In the genomic region with DNA sequence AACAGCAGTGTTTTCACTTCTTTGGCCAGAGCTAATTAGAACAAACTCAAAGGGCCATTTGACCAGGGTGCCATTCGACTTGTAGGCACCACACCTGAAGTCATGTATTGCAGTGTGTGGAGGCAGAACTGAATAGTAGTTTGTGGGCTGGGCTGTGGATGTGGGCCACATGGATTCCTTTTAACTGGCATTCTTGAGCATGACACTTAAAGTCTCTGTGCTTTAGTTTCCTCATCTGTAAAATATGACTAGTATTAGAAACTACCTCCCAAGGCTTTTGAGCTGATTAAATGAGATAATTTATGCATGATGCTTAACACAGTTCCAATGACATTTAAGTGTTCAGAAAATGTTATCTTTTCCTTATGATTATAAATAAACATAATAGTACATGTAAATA, we compare ENCODE assay signal across 28 cellular contexts.
"Had no signal": no experiment of that assay in that cellular context is flagged by ENCODE, and none has a peak within 500 bp of the region (broad histone marks: within the 10 kb centered on the region; RNA-seq: fewer than 3 reads in every experiment).

No MANE protein-coding gene starts in this region.

- H3K27ac Mint-ChIP-seq: stimulated activated effector memory CD8-positive, alpha-beta T cell treated with anti-CD3 and anti-CD28 coated beads, Interleukin-12 subunit alpha, Interleukin-12 subunit beta, amount 100 ng/mL, for 72 hours; stimulated activated memory B cell treated with anti-CD40 and anti-IgM and Interleukin-4, amounts not matched to agents 10 μg/mL and 1 μg/mL and 100 μg/mL, for 72 hours; stimulated activated naive CD8-positive, alpha-beta T cell treated with anti-CD3 and anti-CD28 coated beads, Interleukin-15, amount 100 ng/mL, for 72 hours; stimulated activated naive CD8-positive, alpha-beta T cell treated with anti-CD3 and anti-CD28 coated beads, Interleukin-15, Interleukin-2, amounts not matched to agents 100 ng/mL and 50 ng/mL, for 24 hours; type B pancreatic cell had no signal

- H3K4me3 Mint-ChIP-seq: stimulated activated effector memory CD8-positive, alpha-beta T cell treated with anti-CD3 and anti-CD28 coated beads, Interleukin-12 subunit alpha, Interleukin-12 subunit beta, amount 100 ng/mL, for 72 hours; stimulated activated memory B cell treated with anti-CD40 and anti-IgM and Interleukin-4, amounts not matched to agents 10 μg/mL and 1 μg/mL and 100 μg/mL, for 72 hours; stimulated activated naive CD8-positive, alpha-beta T cell treated with anti-CD3 and anti-CD28 coated beads, Interleukin-15, amount 100 ng/mL, for 72 hours; stimulated activated naive CD8-positive, alpha-beta T cell treated with anti-CD3 and anti-CD28 coated beads, Interleukin-15, Interleukin-2, amounts not matched to agents 100 ng/mL and 50 ng/mL, for 24 hours; type B pancreatic cell had no signal

- H3K4me3 ChIP-seq: stomach, suprapubic skin, testis, thoracic aorta, thyroid gland, tibial artery, tibial nerve, upper lobe of left lung, upper lobe of right lung, uterus, vagina had no signal

- H3K27me3 Mint-ChIP-seq: stimulated activated memory B cell treated with anti-CD40 and anti-IgM and Interleukin-4, amounts not matched to agents 10 μg/mL and 1 μg/mL and 100 μg/mL, for 72 hours; stimulated activated naive CD8-positive, alpha-beta T cell treated with anti-CD3 and anti-CD28 coated beads, Interleukin-15, amount 100 ng/mL, for 72 hours; type B pancreatic cell had no signal

- H3K27ac ChIP-seq: stomach, suprapubic skin, testis, thoracic aorta, thyroid gland, tibial artery, tibial nerve, upper lobe of left lung, upper lobe of right lung, uterus, vagina had no signal

- H3K9me3 ChIP-seq: stomach, suprapubic skin, testis, thoracic aorta, thyroid gland, tibial artery, tibial nerve, upper lobe of left lung, upper lobe of right lung, uterus, vagina had no signal

- FAIRE-seq: urothelium cell line had no signal

- ATAC-seq: stimulated activated effector memory CD8-positive, alpha-beta T cell treated with anti-CD3 and anti-CD28 coated beads, Interleukin-12 subunit alpha, Interleukin-12 subunit beta, amount 100 ng/mL, for 72 hours; stimulated activated memory B cell treated with anti-CD40 and anti-IgM and Interleukin-4, amounts not matched to agents 10 μg/mL and 1 μg/mL and 100 μg/mL, for 72 hours; stimulated activated naive CD8-positive, alpha-beta T cell treated with anti-CD3 and anti-CD28 coated beads, Interleukin-15, amount 100 ng/mL, for 72 hours; stimulated activated naive CD8-positive, alpha-beta T cell treated with anti-CD3 and anti-CD28 coated beads, Interleukin-15, Interleukin-2, amounts not matched to agents 100 U/mL and 50 U/mL, for 24 hours; upper lobe of right lung had no signal

- H3K4me1 Mint-ChIP-seq: stimulated activated effector memory CD8-positive, alpha-beta T cell treated with anti-CD3 and anti-CD28 coated beads, Interleukin-12 subunit alpha, Interleukin-12 subunit beta, amount 100 ng/mL, for 72 hours; stimulated activated memory B cell treated with anti-CD40 and anti-IgM and Interleukin-4, amounts not matched to agents 10 μg/mL and 1 μg/mL and 100 μg/mL, for 72 hours; stimulated activated naive CD8-positive, alpha-beta T cell treated with anti-CD3 and anti-CD28 coated beads, Interleukin-15, amount 100 ng/mL, for 72 hours had no signal

- H3K4me1 ChIP-seq: stomach, suprapubic skin, testis, tibial artery, tibial nerve, upper lobe of left lung, upper lobe of right lung, uterus, vagina had no signal

- H3K27me3 ChIP-seq: stomach, suprapubic skin, testis, thyroid gland, tibial artery, tibial nerve, upper lobe of left lung, upper lobe of right lung, uterus, vagina had no signal

- H3K9me3 Mint-ChIP-seq: stimulated activated effector memory CD8-positive, alpha-beta T cell treated with anti-CD3 and anti-CD28 coated beads, Interleukin-12 subunit alpha, Interleukin-12 subunit beta, amount 100 ng/mL, for 72 hours; stimulated activated naive CD8-positive, alpha-beta T cell treated with anti-CD3 and anti-CD28 coated beads, Interleukin-15, amount 100 ng/mL, for 72 hours; stimulated activated naive CD8-positive, alpha-beta T cell treated with anti-CD3 and anti-CD28 coated beads, Interleukin-15, Interleukin-2, amounts not matched to agents 100 ng/mL and 50 ng/mL, for 24 hours; type B pancreatic cell had no signal

- H3K36me3 ChIP-seq: stomach, suprapubic skin, thoracic aorta, thyroid gland, tibial artery, tibial nerve, upper lobe of left lung, upper lobe of right lung, uterus, vagina had no signal

- DNase-seq: stimulated activated CD4-positive, alpha-beta T cell treated with anti-CD3 and anti-CD28 coated beads, Interleukin-1b, Interleukin-23, amount 100 ng/mL, for 48 hours; stimulated activated CD4-positive, alpha-beta T cell treated with anti-CD3 and anti-CD28 coated beads, Interleukin-2, amount 100 ng/mL, for 24 hours; stimulated activated CD4-positive, alpha-beta T cell treated with anti-CD3 and anti-CD28 coated beads, Interleukin-2, amount 100 ng/mL, for 48 hours; stimulated activated CD4-positive, alpha-beta T cell treated with anti-CD3 and anti-CD28 coated beads, Interleukin-4, amount 100 ng/mL, for 1 hour; stimulated activated CD4-positive, alpha-beta T cell treated with anti-CD3 and anti-CD28 coated beads, Interleukin-4, amount 100 ng/mL, for 24 hours; stimulated activated CD4-positive, alpha-beta T cell treated with anti-CD3 and anti-CD28 coated beads, Interleukin-4, amount 100 ng/mL, for 4 hours; stimulated activated CD8-positive, alpha-beta memory T cell treated with anti-CD3 and anti-CD28 coated beads, Interleukin-4, amount 100 ng/mL, for 48 hours; stimulated activated naive CD4-positive, alpha-beta T cell; stimulated activated naive CD4-positive, alpha-beta T cell treated with Interleukin-2 at 50 U/mL for 16 hours; stimulated activated naive CD8-positive, alpha-beta T cell treated with anti-CD3 and anti-CD28 coated beads, Interleukin-15, amount 100 ng/mL, for 72 hours; stimulated activated naive CD8-positive, alpha-beta T cell treated with anti-CD3 and anti-CD28 coated beads, Interleukin-15, Interleukin-2, amounts not matched to agents 100 U/mL and 50 U/mL, for 24 hours; stomach; substantia nigra; testis; thyroid gland; tibial artery; upper lobe of left lung; upper lobe of right lung; uterus had no signal

- H3K36me3 Mint-ChIP-seq: stimulated activated effector memory CD8-positive, alpha-beta T cell treated with anti-CD3 and anti-CD28 coated beads, Interleukin-12 subunit alpha, Interleukin-12 subunit beta, amount 100 ng/mL, for 72 hours; stimulated activated memory B cell treated with anti-CD40 and anti-IgM and Interleukin-4, amounts not matched to agents 10 μg/mL and 1 μg/mL and 100 μg/mL, for 72 hours; type B pancreatic cell had no signal
